1 cellular context compared by ENCODE assay signal in the genomic region with DNA sequence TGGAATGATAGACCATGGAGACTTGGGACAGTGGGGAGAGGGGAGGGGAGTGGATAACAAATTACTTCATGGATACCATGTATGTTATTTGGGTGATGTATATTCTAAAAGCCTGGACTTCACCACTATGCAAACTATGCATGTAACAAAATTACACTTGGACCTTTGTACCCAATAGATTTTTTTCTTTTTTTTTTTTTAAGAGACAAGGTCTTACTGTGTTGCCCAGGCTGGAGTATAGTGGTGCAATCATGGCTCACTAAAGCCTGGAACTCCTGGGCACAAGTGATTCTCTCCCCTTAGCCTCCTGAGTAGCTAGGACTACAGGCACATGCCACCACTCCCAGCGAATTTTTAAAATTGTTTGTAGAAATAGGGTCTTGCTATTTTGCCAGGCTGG.
A peak's percentile ranks its signal among the peaks of the same experiment; 100 is the strongest.
TF ChIP-seq lines count a peak whose summit lies in the region.

No MANE protein-coding gene starts in this region.

TF ChIP-seq in HepG2, 621 proteins besides CTCF, POLR2A, EP300 and RAD21:
- peak; percentile 41 for TF ChIP-seq HNF4A (CRISPR knock-in tag; IDR thresholded peaks at IDR 0.05)
- TF ChIP-seq SP4 (CRISPR knock-in tag; IDR thresholded peaks at IDR 0.05): no peak
- no peak for TF ChIP-seq KLF16 (CRISPR knock-in tag; IDR thresholded peaks at IDR 0.05)
- TF ChIP-seq, protein P1, sequence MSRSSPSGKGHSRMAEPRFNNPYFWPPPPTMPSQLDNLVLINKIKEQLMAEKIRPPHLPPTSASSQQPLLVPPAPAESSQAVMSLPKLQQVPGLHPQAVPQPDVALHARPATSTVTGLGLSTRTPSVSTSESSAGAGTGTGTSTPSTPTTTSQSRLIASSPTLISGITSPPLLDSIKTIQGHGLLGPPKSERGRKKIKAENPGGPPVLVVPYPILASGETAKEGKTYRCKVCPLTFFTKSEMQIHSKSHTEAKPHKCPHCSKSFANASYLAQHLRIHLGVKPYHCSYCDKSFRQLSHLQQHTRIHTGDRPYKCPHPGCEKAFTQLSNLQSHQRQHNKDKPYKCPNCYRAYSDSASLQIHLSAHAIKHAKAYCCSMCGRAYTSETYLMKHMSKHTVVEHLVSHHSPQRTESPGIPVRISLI (CRISPR knock-in tag; IDR thresholded peaks at IDR 0.05; ENCODE audit: borderline replicate concordance): peak; percentile 88
- TF ChIP-seq ZBTB1 (CRISPR knock-in tag; IDR thresholded peaks at IDR 0.05; ENCODE audit: borderline replicate concordance): no peak
- TF ChIP-seq CEBPB (IDR thresholded peaks at IDR 0.05; ENCODE audit: borderline replicate concordance, low read depth, low read length): peak; percentile 51; the same call in 1 of the 2 replicates
- TF ChIP-seq ZNF672 (CRISPR knock-in tag; IDR thresholded peaks at IDR 0.05): no peak
- peak; percentile 72; the same call in 1 of the 2 replicates for TF ChIP-seq ZNF3 (CRISPR knock-in tag; IDR thresholded peaks at IDR 0.05)
- TF ChIP-seq, protein P2, sequence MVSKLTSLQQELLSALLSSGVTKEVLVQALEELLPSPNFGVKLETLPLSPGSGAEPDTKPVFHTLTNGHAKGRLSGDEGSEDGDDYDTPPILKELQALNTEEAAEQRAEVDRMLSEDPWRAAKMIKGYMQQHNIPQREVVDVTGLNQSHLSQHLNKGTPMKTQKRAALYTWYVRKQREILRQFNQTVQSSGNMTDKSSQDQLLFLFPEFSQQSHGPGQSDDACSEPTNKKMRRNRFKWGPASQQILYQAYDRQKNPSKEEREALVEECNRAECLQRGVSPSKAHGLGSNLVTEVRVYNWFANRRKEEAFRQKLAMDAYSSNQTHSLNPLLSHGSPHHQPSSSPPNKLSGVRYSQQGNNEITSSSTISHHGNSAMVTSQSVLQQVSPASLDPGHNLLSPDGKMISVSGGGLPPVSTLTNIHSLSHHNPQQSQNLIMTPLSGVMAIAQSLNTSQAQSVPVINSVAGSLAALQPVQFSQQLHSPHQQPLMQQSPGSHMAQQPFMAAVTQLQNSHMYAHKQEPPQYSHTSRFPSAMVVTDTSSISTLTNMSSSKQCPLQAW (CRISPR knock-in tag; IDR thresholded peaks at IDR 0.05): no peak
- peak; percentile 93 for TF ChIP-seq ZNF121 (CRISPR knock-in tag; IDR thresholded peaks at IDR 0.05)
- no peak for TF ChIP-seq GFI1 (CRISPR knock-in tag; IDR thresholded peaks at IDR 0.05; ENCODE audit: borderline replicate concordance)
TF ChIP-seq in HepG2: peak in this region for 5.
